Comparison of ENCODE assay signal across 8 cellular contexts in the genomic region with DNA sequence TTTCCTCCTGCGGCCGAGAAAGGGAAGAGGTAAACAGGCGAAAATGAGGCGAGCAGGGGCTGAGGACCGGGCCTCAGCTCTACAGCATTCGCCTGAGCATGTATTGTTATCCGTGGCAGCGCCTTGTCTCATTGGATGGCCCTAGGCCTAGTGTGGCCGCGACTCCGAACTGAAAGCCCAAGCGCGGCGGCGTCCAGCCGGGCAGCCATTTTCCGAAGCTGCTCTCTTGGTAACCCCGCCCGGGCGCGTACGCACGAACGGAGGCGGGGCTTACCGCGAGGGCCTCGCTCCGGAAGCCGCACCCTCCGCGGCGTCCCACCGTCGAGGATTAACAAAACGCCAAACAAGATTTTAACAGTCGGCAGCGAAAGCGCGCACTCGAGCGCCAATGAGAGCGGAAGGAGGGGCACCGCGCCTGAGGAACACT.
DNase-seq lines count a peak whose midpoint lies in the region; FAIRE-seq and TF ChIP-seq lines count a peak whose summit lies in the region.

No MANE protein-coding gene starts in this region.

- TF ChIP-seq POLR2A in H54 (IDR thresholded peaks at IDR 0.05; ENCODE audit: low read depth, low read length), result peak; percentile 91

- peak; percentile 99 for DNase-seq in CD1c-positive myeloid dendritic cell (ENCODE audit: extremely low spot score)
- DNase-seq in H54 (ENCODE audit: insufficient read length, low spot score), result peak; percentile 77
- no peak for DNase-seq in SK-N-MC (ENCODE audit: low read depth, low spot score)
- DNase-seq in astrocyte of the spinal cord (ENCODE audit: low read depth, low spot score), result no peak
- DNase-seq in iPS-NIHi11 (ENCODE audit: low spot score), result peak; percentile 95
- peak; percentile 74 to 91 (median 88) for DNase-seq in stimulated activated CD4-positive, alpha-beta T cell treated with anti-CD3 and anti-CD28 coated beads, Interleukin-1b, Interleukin-23, amount 100 ng/mL, for 24 hours (ENCODE audit: low read depth in 4 of 4, low spot score in 1 of 4)
- DNase-seq in HuH-7.5 (ENCODE audit: low spot score), result no peak
- DNase-seq in NCI-H526 treated with DMSO at 0.1 percent for 48 hours (lab: John Stamatoyannopoulos, UW), result no peak

- H3K4me3 ChIP-seq in SK-N-MC (peak overlapping the region; percentile 97), astrocyte of the spinal cord (ENCODE audit: low read depth, low read length) (peak overlapping the region; percentile 92)

- peaks cover 12% of the 10 kb centered on the region for H3K36me3 ChIP-seq in SK-N-MC (ENCODE audit: insufficient read depth, low read length)

- peak overlapping the region; percentile 97 for H3K27ac ChIP-seq in SK-N-MC

- H3K9ac ChIP-seq in SK-N-MC (ENCODE audit: insufficient read length), result peak overlapping the region; percentile 100

- no peaks in the 10 kb centered on the region for H3K9me3 ChIP-seq in SK-N-MC (ENCODE audit: low read depth, low read length)

- TF ChIP-seq CTCF in astrocyte of the spinal cord (IDR thresholded peaks at IDR 0.05; ENCODE audit: low read depth, low read length), result no peak

- in situ Hi-C loops in astrocyte of the spinal cord (cut with HindIII; ENCODE audit: low sequenced_read_pairs), result no loop called here

- no peak for FAIRE-seq in H54 (lab: Jason Lieb, UNC)

Comparison
In these comparisons a context has a peak if more than half of its experiments do, and no peak if none do; other contexts are left out.
1. DNase-seq: peak in CD1c-positive myeloid dendritic cell (single experiment), H54 (single experiment), iPS-NIHi11 (single experiment) and stimulated activated CD4-positive, alpha-beta T cell treated with anti-CD3 and anti-CD28 coated beads, Interleukin-1b, Interleukin-23, amount 100 ng/mL, for 24 hours (4 of 4); none in SK-N-MC (single experiment), astrocyte of the spinal cord (single experiment), HuH-7.5 (single experiment) and NCI-H526 treated with DMSO at 0.1 percent for 48 hours (single experiment).